ENCODE assay signal across 19 cellular contexts in the genomic region with DNA sequence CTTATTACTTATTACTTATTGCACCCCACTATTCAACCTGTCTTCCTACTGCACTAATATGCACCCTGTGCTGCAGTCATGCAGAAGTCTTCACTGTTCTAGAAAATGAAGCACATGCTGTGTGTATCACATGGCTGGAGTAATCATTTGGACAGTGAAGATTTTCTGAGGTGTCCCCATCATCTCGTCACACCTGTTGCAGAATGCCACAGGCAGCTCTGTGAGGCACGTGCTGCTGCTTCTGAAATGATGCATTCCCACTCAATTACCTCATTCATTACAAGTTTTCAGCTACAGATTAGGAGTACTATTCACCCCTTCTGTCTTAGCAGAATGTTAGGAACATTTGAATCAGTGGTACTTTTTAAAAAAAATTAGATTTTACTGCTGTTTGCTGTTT.
DNase-seq lines count a peak whose midpoint lies in the region; ATAC-seq and TF ChIP-seq lines count a peak whose summit lies in the region.
"Had no signal": no experiment of that assay in that cellular context is flagged by ENCODE, and none has a peak within 500 bp of the region (broad histone marks: within the 10 kb centered on the region; RNA-seq: fewer than 3 reads in every experiment).

No MANE protein-coding gene starts in this region.

- 0 out of 2 replicates have a peak, but pooled peaks cover 2% of the 10 kb centered on the region for H3K9me3 ChIP-seq in SJCRH30 (replicated peaks)
- no peaks in the 10 kb centered on the region for H3K9me3 ChIP-seq in CD4-positive, alpha-beta memory T cell (ENCODE audit: control insufficient read depth in 1 of 2, low read length in 2 of 2)
- H3K9me3 ChIP-seq: BE2C, Caco-2 had no signal

- H3K27me3 ChIP-seq in SJCRH30 (no peaks in the 10 kb centered on the region), brain microvascular endothelial cell (replicated peaks) (no peaks in the 10 kb centered on the region)
- H3K27me3 ChIP-seq in CD4-positive, alpha-beta memory T cell (ENCODE audit: insufficient read depth, low read length): no peaks in the 10 kb centered on the region
- H3K27me3 ChIP-seq: BE2C, BLaER1 had no signal

- intact Hi-C loops in CD4-positive, alpha-beta memory T cell (cut with micrococcal nuclease): no loop called here

- in situ Hi-C loops in brain microvascular endothelial cell (cut with HindIII; ENCODE audit: low pct_ligation_motif_present, low sequenced_read_pairs): no loop called here

- ATAC-seq in GM21723 (IDR thresholded peaks at IDR 0.05; ENCODE audit: unreplicated experiment): no peak
- ATAC-seq: CD8-positive, alpha-beta T cell had no signal

- no peak overlapping the region for H3K4me3 ChIP-seq in SJCRH30
- no peak overlapping the region for H3K4me3 ChIP-seq in CD4-positive, alpha-beta memory T cell (ENCODE audit: low read length in 2 of 2)
- H3K4me3 ChIP-seq in brain microvascular endothelial cell (ENCODE audit: low read depth, low read length): no peak overlapping the region
- H3K4me3 ChIP-seq: BLaER1 had no signal

- H3K9me3 Mint-ChIP-seq in CD4-positive, alpha-beta memory T cell: peaks cover 0 to 23% (median 7%) of the 10 kb centered on the region in 8 donors

- no peak overlapping the region; the same call in 1 of the 2 replicates for H3K27ac ChIP-seq in SJCRH30
- H3K27ac ChIP-seq in CD4-positive, alpha-beta memory T cell (ENCODE audit: low read depth, low read length): no peak overlapping the region
- H3K27ac ChIP-seq in brain microvascular endothelial cell: no peak overlapping the region
- H3K27ac ChIP-seq: BLaER1 had no signal

- H3K4me3 Mint-ChIP-seq in CD4-positive, alpha-beta memory T cell: no peak overlapping the region
- H3K4me3 Mint-ChIP-seq: CD14-positive monocyte; CD4-positive, CD25-positive, alpha-beta regulatory T cell; CD8-positive, alpha-beta T cell had no signal

- TF ChIP-seq CTCF in brain microvascular endothelial cell (IDR thresholded peaks at IDR 0.05; ENCODE audit: low read depth, low read length, missing control alignments): no peak

- POLR2A ChIA-PET in CD4-positive, alpha-beta memory T cell (lab: Charles Lee; ENCODE audit: partially characterized antibody): no interaction called here

- H3K36me3 ChIP-seq in SJCRH30: no peaks in the 10 kb centered on the region
- H3K36me3 ChIP-seq in CD4-positive, alpha-beta memory T cell (ENCODE audit: insufficient read depth, low read length): no peaks in the 10 kb centered on the region
- no peaks in the 10 kb centered on the region for H3K36me3 ChIP-seq in brain microvascular endothelial cell (replicated peaks)
- H3K36me3 ChIP-seq: BE2C, BLaER1 had no signal

- no peak overlapping the region for H3K27ac Mint-ChIP-seq in CD4-positive, alpha-beta memory T cell
- H3K27ac Mint-ChIP-seq: CD4-positive, CD25-positive, alpha-beta regulatory T cell; CD8-positive, alpha-beta T cell had no signal

- H3K27me3 Mint-ChIP-seq in CD4-positive, alpha-beta memory T cell: peaks cover 0 to 2% of the 10 kb centered on the region in 2 donors
- H3K27me3 Mint-ChIP-seq: CD4-positive, CD25-positive, alpha-beta regulatory T cell had no signal

- no peaks in the 10 kb centered on the region for H3K36me3 Mint-ChIP-seq in CD4-positive, alpha-beta memory T cell
- H3K36me3 Mint-ChIP-seq: CD14-positive monocyte; CD4-positive, CD25-positive, alpha-beta regulatory T cell; CD8-positive, alpha-beta T cell had no signal

- H3K4me1 ChIP-seq in SJCRH30: peaks cover 14% of the 10 kb centered on the region
- H3K4me1 ChIP-seq in CD4-positive, alpha-beta memory T cell (ENCODE audit: insufficient read depth, low read length): no peaks in the 10 kb centered on the region
- H3K4me1 ChIP-seq: BE2C, BLaER1, Caco-2 had no signal

- H3K4me1 Mint-ChIP-seq in CD4-positive, alpha-beta memory T cell: no peaks in the 10 kb centered on the region
- H3K4me1 Mint-ChIP-seq: CD14-positive monocyte; CD4-positive, CD25-positive, alpha-beta regulatory T cell had no signal

- DNase-seq in NCI-H69 (lab: John Stamatoyannopoulos, UW): peak; percentile 4
- DNase-seq in SJCRH30: peak; percentile 48 to 67
- peak; percentile 20 for DNase-seq in myocyte (ENCODE audit: low read depth)
- no peak for DNase-seq in CD4-positive, alpha-beta memory T cell
- no peak for DNase-seq in brain microvascular endothelial cell
- DNase-seq in stimulated activated naive CD4-positive, alpha-beta T cell (lab: John Stamatoyannopoulos, UW): no peak
- DNase-seq: 8988T; ACHN; BE2C; C1 segment of cervical spinal cord; Caco-2; Calu3; CD4-positive, CD25-positive, alpha-beta regulatory T cell; CD8-positive, alpha-beta T cell; DMS79 treated with DMSO at 0.1 percent for 48 hours; GF-D8 had no signal

- CTCF ChIA-PET in CD4-positive, alpha-beta memory T cell (lab: Charles Lee; ENCODE audit: partially characterized antibody): no interaction called here

Comparison
In these comparisons a context has a peak if more than half of its experiments do, and no peak if none do; other contexts are left out.
1. DNase-seq: peak in NCI-H69 (single experiment), SJCRH30 (2 of 2) and myocyte (single experiment); none in CD4-positive, alpha-beta memory T cell (0 of 5), brain microvascular endothelial cell (single experiment) and stimulated activated naive CD4-positive, alpha-beta T cell (0 of 6).